Comparison of ENCODE assay signal across 28 cellular contexts in the genomic region with DNA sequence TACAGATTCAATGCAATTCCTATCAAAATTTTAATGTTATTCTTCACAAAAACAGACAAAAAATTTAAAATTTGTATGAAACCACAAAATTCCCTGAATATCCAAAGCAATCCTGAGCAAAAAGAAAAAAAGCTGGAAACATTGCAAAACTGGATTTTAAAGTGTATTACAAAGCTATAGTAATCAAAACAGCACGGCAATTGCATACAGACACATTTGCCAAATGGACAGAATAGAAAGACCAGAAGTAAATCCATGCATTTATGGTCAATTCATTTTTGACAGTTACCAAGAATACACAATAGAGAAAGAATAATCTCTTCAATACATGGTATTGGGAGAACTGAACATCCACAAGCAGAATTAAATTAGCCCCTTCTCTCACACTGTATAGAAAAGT.
"Had no signal": no experiment of that assay in that cellular context is flagged by ENCODE, and none has a peak within 500 bp of the region (broad histone marks: within the 10 kb centered on the region; RNA-seq: fewer than 3 reads in every experiment).

No MANE protein-coding gene starts in this region.

- H3K9me3 Mint-ChIP-seq: neural crest cell; stimulated activated effector memory CD8-positive, alpha-beta T cell treated with anti-CD3 and anti-CD28 coated beads, Interleukin-12 subunit alpha, Interleukin-12 subunit beta, amount 100 ng/mL, for 72 hours; stimulated activated naive CD8-positive, alpha-beta T cell treated with anti-CD3 and anti-CD28 coated beads, Interleukin-15, Interleukin-2, amounts not matched to agents 100 ng/mL and 50 ng/mL, for 24 hours had no signal

- H3K4me1 ChIP-seq: pancreas, psoas muscle, right lobe of liver, sigmoid colon, stomach, suprapubic skin, testis, tibial artery, transverse colon, upper lobe of left lung, vagina had no signal

- H3K27me3 ChIP-seq: neutrophil, pancreas, right lobe of liver, sigmoid colon, stomach, suprapubic skin, testis, tibial artery, transverse colon, upper lobe of left lung, vagina had no signal

- FAIRE-seq: pancreas, small intestine, urothelium cell line had no signal

- DNase-seq: naive thymus-derived CD8-positive, alpha-beta T cell; nephron progenitor cell; nucleus accumbens; pancreas; psoas muscle; right cardiac atrium; right lobe of liver; sigmoid colon; small intestine; stimulated activated CD4-positive, alpha-beta T cell treated with anti-CD3 and anti-CD28 coated beads, Interleukin-15, amount 100 ng/mL, for 24 hours; stimulated activated CD4-positive, alpha-beta T cell treated with anti-CD3 and anti-CD28 coated beads, Interleukin-2, amount 100 ng/mL, for 24 hours; stimulated activated CD4-positive, alpha-beta T cell treated with anti-CD3 and anti-CD28 coated beads, Interleukin-2, amount 100 ng/mL, for 48 hours; stimulated activated CD4-positive, alpha-beta T cell treated with anti-CD3 and anti-CD28 coated beads, Interleukin-4, amount 100 ng/mL, for 24 hours; stimulated activated naive B cell treated with anti-CD40 and anti-IgM and Interleukin-4, amounts not matched to agents 10 μg/mL and 1 μg/mL and 100 μg/mL, for 72 hours; stimulated activated naive CD4-positive, alpha-beta T cell treated with Interleukin-2 at 50 U/mL for 16 hours; stomach; testis; tibial artery; transverse colon; upper lobe of left lung had no signal

- H3K4me1 Mint-ChIP-seq: naive thymus-derived CD8-positive, alpha-beta T cell; nephron progenitor cell; neural crest cell; stimulated activated effector memory CD8-positive, alpha-beta T cell treated with anti-CD3 and anti-CD28 coated beads, Interleukin-12 subunit alpha, Interleukin-12 subunit beta, amount 100 ng/mL, for 72 hours; stimulated activated naive B cell treated with anti-CD40 and anti-IgM and Interleukin-4, amounts not matched to agents 10 μg/mL and 1 μg/mL and 100 μg/mL, for 72 hours had no signal

- H3K4me3 ChIP-seq: pancreas, psoas muscle, right lobe of liver, sigmoid colon, stomach, suprapubic skin, testis, tibial artery, transverse colon, upper lobe of left lung, vagina had no signal

- H3K9me3 ChIP-seq: neutrophil, suprapubic skin, testis, vagina had no signal

- H3K27ac Mint-ChIP-seq: naive thymus-derived CD8-positive, alpha-beta T cell; natural killer cell treated with Interleukin-12 subunit alpha and Interleukin-12 subunit beta and Interleukin-15 and Interleukin-18, amount 100 ng/mL, for 72 hours; stimulated activated effector memory CD8-positive, alpha-beta T cell treated with anti-CD3 and anti-CD28 coated beads, Interleukin-12 subunit alpha, Interleukin-12 subunit beta, amount 100 ng/mL, for 72 hours; stimulated activated naive B cell treated with anti-CD40 and anti-IgM and Interleukin-4, amounts not matched to agents 10 μg/mL and 1 μg/mL and 100 μg/mL, for 72 hours; stimulated activated naive CD8-positive, alpha-beta T cell treated with anti-CD3 and anti-CD28 coated beads, Interleukin-15, Interleukin-2, amounts not matched to agents 100 ng/mL and 50 ng/mL, for 24 hours had no signal

- H3K36me3 Mint-ChIP-seq: natural killer cell treated with Interleukin-12 subunit alpha and Interleukin-12 subunit beta and Interleukin-15 and Interleukin-18, amount 100 ng/mL, for 72 hours; stimulated activated effector memory CD8-positive, alpha-beta T cell treated with anti-CD3 and anti-CD28 coated beads, Interleukin-12 subunit alpha, Interleukin-12 subunit beta, amount 100 ng/mL, for 72 hours; stimulated activated naive B cell treated with anti-CD40 and anti-IgM and Interleukin-4, amounts not matched to agents 10 μg/mL and 1 μg/mL and 100 μg/mL, for 72 hours had no signal

- ATAC-seq: naive thymus-derived CD8-positive, alpha-beta T cell; natural killer cell treated with Interleukin-12 subunit alpha and Interleukin-12 subunit beta and Interleukin-15 and Interleukin-18, amount 100 ng/mL, for 72 hours; pancreas; psoas muscle; right cardiac atrium; right lobe of liver; stimulated activated effector memory CD8-positive, alpha-beta T cell treated with anti-CD3 and anti-CD28 coated beads, Interleukin-12 subunit alpha, Interleukin-12 subunit beta, amount 100 ng/mL, for 72 hours; stimulated activated naive B cell treated with anti-CD40 and anti-IgM and Interleukin-4, amounts not matched to agents 10 μg/mL and 1 μg/mL and 100 μg/mL, for 72 hours had no signal

- H3K36me3 ChIP-seq: neutrophil, pancreas, right lobe of liver, sigmoid colon, stomach, suprapubic skin, transverse colon, upper lobe of left lung, vagina had no signal

- H3K4me3 Mint-ChIP-seq: naive thymus-derived CD8-positive, alpha-beta T cell; natural killer cell treated with Interleukin-12 subunit alpha and Interleukin-12 subunit beta and Interleukin-15 and Interleukin-18, amount 100 ng/mL, for 72 hours; nephron progenitor cell; neural crest cell; stimulated activated effector memory CD8-positive, alpha-beta T cell treated with anti-CD3 and anti-CD28 coated beads, Interleukin-12 subunit alpha, Interleukin-12 subunit beta, amount 100 ng/mL, for 72 hours; stimulated activated naive B cell treated with anti-CD40 and anti-IgM and Interleukin-4, amounts not matched to agents 10 μg/mL and 1 μg/mL and 100 μg/mL, for 72 hours; stimulated activated naive CD8-positive, alpha-beta T cell treated with anti-CD3 and anti-CD28 coated beads, Interleukin-15, Interleukin-2, amounts not matched to agents 100 ng/mL and 50 ng/mL, for 24 hours had no signal

- H3K27me3 Mint-ChIP-seq: natural killer cell treated with Interleukin-12 subunit alpha and Interleukin-12 subunit beta and Interleukin-15 and Interleukin-18, amount 100 ng/mL, for 72 hours; stimulated activated naive CD8-positive, alpha-beta T cell treated with anti-CD3 and anti-CD28 coated beads, Interleukin-15, Interleukin-2, amounts not matched to agents 100 ng/mL and 50 ng/mL, for 24 hours had no signal

- H3K27ac ChIP-seq: neutrophil, pancreas, psoas muscle, right lobe of liver, sigmoid colon, stomach, suprapubic skin, testis, tibial artery, transverse colon, upper lobe of left lung, vagina had no signal
